In genomic region chr17:61511480-61512182, GRCh38 we compare ENCODE assay signal across 2 cellular contexts.
TF ChIP-seq lines count a peak whose summit lies in the region.

No MANE protein-coding gene starts in this region.

TF ChIP-seq in GM23338, 12 proteins besides CTCF, POLR2A, EP300 and RAD21:
- TF ChIP-seq REST (IDR thresholded peaks at IDR 0.05; ENCODE audit: unreplicated experiment) (no peak), ETS1 (IDR thresholded peaks at IDR 0.05) (no peak), STAT1 (IDR thresholded peaks at IDR 0.05; ENCODE audit: unreplicated experiment) (no peak), EZH2 (IDR thresholded peaks at IDR 0.05; ENCODE audit: low read depth, unreplicated experiment) (no peak), JUNB (IDR thresholded peaks at IDR 0.05; ENCODE audit: unreplicated experiment) (no peak), NANOG (IDR thresholded peaks at IDR 0.05; ENCODE audit: borderline replicate concordance) (no peak), ZNF331 (CRISPR knock-in tag; IDR thresholded peaks at IDR 0.05; ENCODE audit: low read depth) (no peak), POLR2AphosphoS5 (IDR thresholded peaks at IDR 0.05; ENCODE audit: low read depth) (no peak), CREB1 (CRISPR knock-in tag; IDR thresholded peaks at IDR 0.05; ENCODE audit: low read depth) (no peak), EZH2phosphoT487 (IDR thresholded peaks at IDR 0.05; ENCODE audit: unreplicated experiment) (no peak), ZNF114 (CRISPR knock-in tag; IDR thresholded peaks at IDR 0.05) (no peak), ZNF462 (CRISPR knock-in tag; IDR thresholded peaks at IDR 0.05) (no peak)

TF ChIP-seq in H1, 55 proteins besides CTCF, POLR2A, EP300 and RAD21:
- TF ChIP-seq MAX (IDR thresholded peaks at IDR 0.05) (no peak), CHD1 (IDR thresholded peaks at IDR 0.05; ENCODE audit: low read depth, low read length) (no peak), USF2 (IDR thresholded peaks at IDR 0.05; ENCODE audit: low read length) (no peak), SRF (IDR thresholded peaks at IDR 0.05; ENCODE audit: low read depth, low read length) (no peak), KDM1A (IDR thresholded peaks at IDR 0.05; ENCODE audit: borderline replicate concordance, low read length) (no peak), CHD2 (IDR thresholded peaks at IDR 0.05; ENCODE audit: low read length) (no peak), ASH2L (IDR thresholded peaks at IDR 0.05; ENCODE audit: low read length) (no peak), NRF1 (IDR thresholded peaks at IDR 0.05; ENCODE audit: low read depth, low read length) (no peak), GTF2F1 (IDR thresholded peaks at IDR 0.05; ENCODE audit: borderline replicate concordance, low read depth, low read length) (no peak), SP2 (IDR thresholded peaks at IDR 0.05; ENCODE audit: low read length) (no peak), KDM4A (IDR thresholded peaks at IDR 0.05; ENCODE audit: low read depth, low read length, severe bottlenecking) (no peak), KDM5A (IDR thresholded peaks at IDR 0.05; ENCODE audit: low read length) (no peak), HDAC6 (IDR thresholded peaks at IDR 0.05; ENCODE audit: low read depth, low read length) (no peak), ZNF274 (IDR thresholded peaks at IDR 0.05; ENCODE audit: borderline replicate concordance, extremely low read depth, low read length) (no peak)
